ENCODE assay signal across 1 cellular context in the genomic region with DNA sequence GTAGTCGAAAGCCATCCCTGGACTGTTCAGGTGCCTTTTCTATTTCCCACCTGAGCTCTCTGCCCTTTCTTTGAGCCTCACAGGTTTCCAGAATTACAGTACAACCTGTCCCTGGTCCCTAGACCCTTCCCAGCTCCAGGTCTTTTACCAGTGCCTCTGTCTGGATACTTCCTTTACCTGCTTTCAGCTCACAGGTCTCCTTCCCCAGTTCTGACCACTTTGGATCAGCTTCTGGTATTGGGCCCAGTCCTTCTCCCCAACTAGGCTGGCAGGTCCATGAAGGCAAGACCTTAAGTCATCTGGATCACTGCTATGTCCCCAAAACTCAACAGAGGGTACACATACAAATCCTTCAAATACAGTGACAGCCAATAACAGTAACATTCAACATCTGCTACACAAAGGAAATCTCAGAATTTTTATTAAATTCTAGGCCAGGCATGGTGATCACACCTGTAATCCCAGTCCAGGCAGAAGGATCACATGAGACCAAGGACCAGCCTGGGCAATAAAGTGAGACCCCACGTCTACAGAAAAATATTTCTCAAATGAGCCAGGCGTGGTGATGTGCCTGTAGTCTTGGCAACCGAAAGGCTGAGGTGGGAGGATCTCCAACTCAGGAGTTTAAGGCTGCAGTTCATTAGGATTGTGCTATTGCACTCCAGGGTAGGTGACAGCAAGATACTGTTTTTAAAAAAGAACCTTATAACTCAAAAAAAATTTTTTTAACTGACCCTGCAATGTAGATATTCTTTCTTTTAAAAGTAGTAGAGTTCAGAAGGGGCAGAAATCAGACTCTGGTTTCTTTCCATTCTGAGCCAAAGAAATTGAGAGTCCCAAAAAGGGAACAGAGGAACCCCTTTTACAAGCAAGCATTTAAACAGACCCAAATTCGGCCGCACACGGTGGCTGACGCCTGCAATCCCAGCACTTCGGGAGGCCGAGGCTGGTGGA.
TF ChIP-seq lines count a peak whose summit lies in the region.

No MANE protein-coding gene starts in this region.

TF ChIP-seq in HepG2, 621 proteins besides CTCF, POLR2A, EP300 and RAD21:
- TF ChIP-seq LCORL (IDR thresholded peaks at IDR 0.05) (no peak), LCORL (CRISPR knock-in tag; IDR thresholded peaks at IDR 0.05) (0 out of 2 replicates have a peak, but pooled peaks have one; percentile 4), ZFP36L1 (CRISPR knock-in tag; IDR thresholded peaks at IDR 0.05) (no peak), POLR2AphosphoS5 (IDR thresholded peaks at IDR 0.05; ENCODE audit: low read depth, low read length) (peak; percentile 29; the same call in 1 of the 2 replicates)
